ENCODE assay signal across 7 cellular contexts in genomic region chr13:50196118-50196517, GRCh38.
"Had no signal": no experiment of that assay in that cellular context is flagged by ENCODE, and none has a peak within 500 bp of the region (broad histone marks: within the 10 kb centered on the region; RNA-seq: fewer than 3 reads in every experiment).

No MANE protein-coding gene starts in this region.

- H3K4me1 Mint-ChIP-seq: IgD-negative memory B cell had no signal

- H3K4me3 Mint-ChIP-seq: GM23338, H9, HFFc6, IgD-negative memory B cell had no signal

- DNase-seq: H9, HCEC 1CT, HFFc6 had no signal

- H3K36me3 Mint-ChIP-seq: IgD-negative memory B cell had no signal

- H3K4me3 ChIP-seq: GM23338 had no signal

- ATAC-seq: GM23338, HepG2 had no signal

- H3K27ac Mint-ChIP-seq: GM23338, H9, HFFc6, IgD-negative memory B cell had no signal

- H3K27ac ChIP-seq: HL-60 had no signal

- H3K9me3 Mint-ChIP-seq: GM23338, H9, HFFc6 had no signal
